ENCODE assay signal across 8 cellular contexts in the genomic region with DNA sequence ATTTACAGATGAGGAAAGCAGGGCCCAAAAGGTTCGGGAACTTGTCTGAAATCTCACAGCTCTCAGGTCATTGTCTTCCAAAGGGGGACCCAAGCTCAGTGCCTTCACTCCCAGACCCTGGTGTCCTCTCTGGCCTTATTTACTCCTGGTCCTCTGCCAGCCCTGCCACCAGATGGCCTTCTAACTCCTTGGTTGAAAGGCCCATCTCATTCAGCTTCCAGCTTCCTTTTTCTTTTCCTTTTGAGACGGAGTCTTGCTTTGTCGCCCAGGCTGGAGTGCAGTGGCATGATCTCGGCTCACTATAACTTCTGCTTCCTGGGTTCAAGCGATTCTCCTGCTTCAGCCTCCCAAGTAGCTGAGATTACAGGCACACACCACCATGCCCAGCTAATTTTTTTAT. TPM values are rescaled to one million over a fixed set of nuclear protein-coding genes. Genes with fewer than 3 reads are reported as not detected.
DNase-seq lines count a peak whose midpoint lies in the region; ATAC-seq, FAIRE-seq and TF ChIP-seq lines count a peak whose summit lies in the region.
"Not testable (repeated sequence)": the region's sequence is repeated elsewhere in the genome, so short reads cannot be mapped to it uniquely, and the experiment has no call there.

No MANE protein-coding gene starts in this region.

- not testable (repeated sequence) for H3K9me1 ChIP-seq in keratinocyte (ENCODE audit: control insufficient read depth, extremely low read depth, insufficient read depth, low read length)

- intact Hi-C loops in gastrocnemius medialis (cut with DNase I; ENCODE audit: low total_unique reads), result not testable (repeated sequence)

- H3K9me3 Mint-ChIP-seq in activated T-cell treated with anti-CD3 and anti-CD28 coated beads, Interleukin-2, amount 50 U/mL, for 24 hours, result not testable (repeated sequence)

- not testable (repeated sequence) for H3K4me2 ChIP-seq in keratinocyte (ENCODE audit: control insufficient read depth, extremely low read depth, insufficient read depth, low read depth, low read length)

- not testable (repeated sequence) for H3K9me3 ChIP-seq in keratinocyte (ENCODE audit: control insufficient read depth, low read depth, low read length); gastrocnemius medialis

- H4K20me1 ChIP-seq in keratinocyte (ENCODE audit: control insufficient read depth, extremely low read depth, insufficient read depth, low read length), result not testable (repeated sequence)

- peak; percentile 21 for TF ChIP-seq CTCF in AG04449 (IDR thresholded peaks at IDR 0.05; ENCODE audit: insufficient read depth, low read length, missing control alignments)
- peak; percentile 78 for TF ChIP-seq CTCF in GM12865 (IDR thresholded peaks at IDR 0.05; ENCODE audit: insufficient read depth, low read depth, low read length, missing control alignments)
- peak in 2 of 3 experiments; percentile 16 to 51 for TF ChIP-seq CTCF in keratinocyte (optimal IDR thresholded peaks at IDR 0.05 in 1 of 3, IDR thresholded peaks at IDR 0.05 in 1 of 3, conservative IDR thresholded peaks at IDR 0.05 in 1 of 3; ENCODE audit: extremely low read depth in 1 of 3, insufficient read depth in 2 of 3, low read length in 3 of 3)
- peak in 1 of 5 experiments; percentile 32 for TF ChIP-seq CTCF in gastrocnemius medialis (IDR thresholded peaks at IDR 0.05 in 4 of 5, conservative IDR thresholded peaks at IDR 0.05 in 1 of 5)

- in situ Hi-C loops in gastrocnemius medialis (cut with MboI; ENCODE audit: low sequenced_read_pairs in 4 of 4), result not testable (repeated sequence)

- peak overlapping the region; percentile 88 for H3K27ac Mint-ChIP-seq in activated T-cell treated with anti-CD3 and anti-CD28 coated beads, Interleukin-2, amount 50 U/mL, for 24 hours

- peaks cover 63% of the 10 kb centered on the region for H3K4me1 Mint-ChIP-seq in activated T-cell treated with anti-CD3 and anti-CD28 coated beads, Interleukin-2, amount 50 U/mL, for 24 hours (ENCODE audit: low read depth)

- DNase-seq in AG04449 (ENCODE audit: low read depth, low spot score); keratinocyte (ENCODE audit: low read depth, low spot score): not testable (repeated sequence)
- DNase-seq in GM12865 (ENCODE audit: low read depth), result peak; percentile 88
- DNase-seq in NAMALWA (ENCODE audit: low spot score), result peak; percentile 82
- peak; percentile 23 to 74 for DNase-seq in SW 1271 (lab: John Stamatoyannopoulos, UW)
- peak; percentile 76 for DNase-seq in activated T-cell treated with anti-CD3 and anti-CD28 coated beads, Interleukin-2, amount 50 U/mL, for 24 hours
- peak; percentile 92 for DNase-seq in dermis blood vessel endothelial cell
- peak; percentile 23 to 26 for DNase-seq in gastrocnemius medialis

- not testable (repeated sequence) for H3K27me3 Mint-ChIP-seq in activated T-cell treated with anti-CD3 and anti-CD28 coated beads, Interleukin-2, amount 50 U/mL, for 24 hours

- not testable (repeated sequence) for ATAC-seq in gastrocnemius medialis

- peaks cover 15% of the 10 kb centered on the region for H3K79me2 ChIP-seq in keratinocyte (ENCODE audit: control insufficient read depth, insufficient read depth, low read length)

- H3K27ac ChIP-seq in keratinocyte (ENCODE audit: control insufficient read depth, insufficient read depth, low read length), result not testable (repeated sequence)
- peak overlapping the region in 2 of 4 donors; percentile 3 to 24 for H3K27ac ChIP-seq in gastrocnemius medialis

- CTCF ChIA-PET in AG04449 (lab: Yijun Ruan, JAX), result interaction anchor here (0.9 to 38.4 kb wide), 8 partner anchors 9 to 320 kb away, joined by 3 to 1569 read pairs (median 4); a partner anchor contains a TSS

- POLR2A ChIA-PET in AG04449 (lab: Yijun Ruan, JAX), result not testable (repeated sequence)

- H3K36me3 ChIP-seq in keratinocyte (ENCODE audit: control insufficient read depth in 2 of 2, extremely low read depth in 1 of 2, insufficient read depth in 2 of 2, low read length in 2 of 2) (peaks cover 12 to 13% of the 10 kb centered on the region in 2 experiments), gastrocnemius medialis (peaks cover 0 to 30% of the 10 kb centered on the region in 2 donors)

- not testable (repeated sequence) for TF ChIP-seq POLR2A in gastrocnemius medialis (IDR thresholded peaks at IDR 0.05)

- H3K9ac ChIP-seq in keratinocyte (ENCODE audit: control insufficient read depth, extremely low read depth, insufficient read depth, low read length), result not testable (repeated sequence)

- peaks cover 62% of the 10 kb centered on the region for H3K36me3 Mint-ChIP-seq in activated T-cell treated with anti-CD3 and anti-CD28 coated beads, Interleukin-2, amount 50 U/mL, for 24 hours (ENCODE audit: low read depth)

- not testable (repeated sequence) for FAIRE-seq in keratinocyte (lab: Jason Lieb, UNC)

- H2AFZ ChIP-seq in keratinocyte (ENCODE audit: control insufficient read depth, low read length), result not testable (repeated sequence)

- not testable (repeated sequence) for H3K4me3 ChIP-seq in AG04449 (ENCODE audit: low read depth, low read length); GM12865 (ENCODE audit: low read depth, low read length); keratinocyte (ENCODE audit: control insufficient read depth in 2 of 3, extremely low read depth in 1 of 3, insufficient read depth in 2 of 3, low read depth in 1 of 3, low read length in 3 of 3); gastrocnemius medialis

- peak overlapping the region; percentile 60 for H3K4me3 Mint-ChIP-seq in activated T-cell treated with anti-CD3 and anti-CD28 coated beads, Interleukin-2, amount 50 U/mL, for 24 hours

- dilution Hi-C loops in keratinocyte (cut with MboI; ENCODE audit: extremely low pct_ligation_motif_present, low sequenced_read_pairs), result not testable (repeated sequence)

- H3K4me1 ChIP-seq in keratinocyte (ENCODE audit: control insufficient read depth, extremely low read depth, insufficient read depth, low read length), result not testable (repeated sequence)
- H3K4me1 ChIP-seq in gastrocnemius medialis, result peaks cover 9 to 13% of the 10 kb centered on the region in 2 donors

- not testable (repeated sequence) for H3K27me3 ChIP-seq in keratinocyte (ENCODE audit: control insufficient read depth, extremely low read depth, insufficient read depth, low read length); gastrocnemius medialis

RNA-seq across cellular contexts. Expression of a gene that starts 4.0 kb away (rescaled TPM):
- total RNA-seq in dermis blood vessel endothelial cell (21.0 and 30.8 TPM in 2 replicates), gastrocnemius medialis (10 to 100 TPM; 17.6 to 21.7 (median 20.3) TPM)
- 4.8 to 8.9 TPM (median 7.2 TPM) in 3 replicates for polyA plus RNA-seq in keratinocyte
- 3.9 TPM for polyA plus RNA-seq in keratinocyte (2011; ENCODE audit: low read depth)
- polyA plus RNA-seq in keratinocyte (2011; cell fraction: cytosol; rRNA removed), result 4.1 and 11.0 TPM in 2 replicates
- 5.9 and 10.3 TPM in 2 replicates for polyA plus RNA-seq in keratinocyte (2011; cell fraction: nucleus; rRNA removed)
- polyA plus RNA-seq in keratinocyte (2012; ENCODE audit: low replicate concordance), result 11.1 and 11.7 TPM in 2 replicates
- polyA minus RNA-seq in keratinocyte, result 1.2 to 6.2 TPM (median 2.1 TPM) in 3 replicates
- polyA minus RNA-seq in keratinocyte (2011; cell fraction: cytosol; rRNA and poly(A)+ RNA removed), result 15.3 TPM
- 5.4 and 6.5 TPM in 2 replicates for polyA minus RNA-seq in keratinocyte (2011; cell fraction: nucleus; rRNA and poly(A)+ RNA removed)

RNA-seq across cellular contexts. Expression of a gene that starts 5.0 kb away (rescaled TPM):
- total RNA-seq in dermis blood vessel endothelial cell (0.19 and 0.51 TPM in 2 replicates), gastrocnemius medialis (1 to 10 TPM in 2 of 4 donors, under 1 TPM in 2; 0.46 to 1.8 (median 1.1) TPM)
- polyA plus RNA-seq in keratinocyte, result 0.46 to 1.3 TPM (median 0.94 TPM) in 3 replicates
- polyA plus RNA-seq in keratinocyte (2011; ENCODE audit: low read depth), result not detected
- 0.36 and 0.58 TPM in 2 replicates for polyA plus RNA-seq in keratinocyte (2011; cell fraction: cytosol; rRNA removed)
- polyA plus RNA-seq in keratinocyte (2011; cell fraction: nucleus; rRNA removed), result 1.5 and 2.2 TPM in 2 replicates
- 0.36 and 0.48 TPM in 2 replicates for polyA plus RNA-seq in keratinocyte (2012; ENCODE audit: low replicate concordance)
- polyA minus RNA-seq in keratinocyte, result 0.53 to 2.9 TPM in 2 of 3 replicates, not detected in the other
- not detected for polyA minus RNA-seq in keratinocyte (2011; cell fraction: cytosol; rRNA and poly(A)+ RNA removed)
- not detected in 2 replicates for polyA minus RNA-seq in keratinocyte (2011; cell fraction: nucleus; rRNA and poly(A)+ RNA removed)

RNA-seq across cellular contexts. Expression of a gene that starts 9.6 kb away (rescaled TPM):
- 308 and 381 TPM in 2 replicates for total RNA-seq in dermis blood vessel endothelial cell
- polyA plus RNA-seq in keratinocyte, result 270 to 540 TPM (median 314 TPM) in 3 replicates
- polyA plus RNA-seq in keratinocyte (2011; ENCODE audit: low read depth), result 131 TPM
- polyA plus RNA-seq in keratinocyte (2011; cell fraction: cytosol; rRNA removed), result 156 and 228 TPM in 2 replicates
- polyA plus RNA-seq in keratinocyte (2011; cell fraction: nucleus; rRNA removed), result 643 and 658 TPM in 2 replicates
- 172 and 266 TPM in 2 replicates for polyA plus RNA-seq in keratinocyte (2012; ENCODE audit: low replicate concordance)
- polyA minus RNA-seq in keratinocyte, result 432 to 600 TPM (median 568 TPM) in 3 replicates
- 229 TPM for polyA minus RNA-seq in keratinocyte (2011; cell fraction: cytosol; rRNA and poly(A)+ RNA removed)
- 190 and 275 TPM in 2 replicates for polyA minus RNA-seq in keratinocyte (2011; cell fraction: nucleus; rRNA and poly(A)+ RNA removed)
- 100 to 1,000 TPM; 107 to 198 (median 144) TPM for total RNA-seq in gastrocnemius medialis

RNA-seq across cellular contexts. Expression of a gene that starts 20.7 kb away (rescaled TPM):
- total RNA-seq in dermis blood vessel endothelial cell, result not detected in 2 replicates
- 0.04 TPM in 1 of 3 replicates, not detected in the others for polyA plus RNA-seq in keratinocyte
- 0.32 TPM for polyA plus RNA-seq in keratinocyte (2011; ENCODE audit: low read depth)
- polyA plus RNA-seq in keratinocyte (2011; cell fraction: cytosol; rRNA removed), result not detected in 2 replicates
- polyA plus RNA-seq in keratinocyte (2011; cell fraction: nucleus; rRNA removed), result not detected in 2 replicates
- 0.23 TPM in 1 of 2 replicates, not detected in the other for polyA plus RNA-seq in keratinocyte (2012; ENCODE audit: low replicate concordance)
- not detected in 3 replicates for polyA minus RNA-seq in keratinocyte
- polyA minus RNA-seq in keratinocyte (2011; cell fraction: cytosol; rRNA and poly(A)+ RNA removed), result not detected
- polyA minus RNA-seq in keratinocyte (2011; cell fraction: nucleus; rRNA and poly(A)+ RNA removed), result not detected in 2 replicates
- total RNA-seq in gastrocnemius medialis, result not detected

RNA-seq across cellular contexts. Expression of a gene that starts 22.6 kb away (rescaled TPM):
- total RNA-seq in dermis blood vessel endothelial cell, result not detected in 2 replicates
- polyA plus RNA-seq in keratinocyte, result not detected in 3 replicates
- not detected for polyA plus RNA-seq in keratinocyte (2011; ENCODE audit: low read depth)
- polyA plus RNA-seq in keratinocyte (2011; cell fraction: cytosol; rRNA removed), result not detected in 2 replicates
- not detected in 2 replicates for polyA plus RNA-seq in keratinocyte (2011; cell fraction: nucleus; rRNA removed)
- not detected in 2 replicates for polyA plus RNA-seq in keratinocyte (2012; ENCODE audit: low replicate concordance)
- polyA minus RNA-seq in keratinocyte, result not detected in 3 replicates
- polyA minus RNA-seq in keratinocyte (2011; cell fraction: cytosol; rRNA and poly(A)+ RNA removed), result not detected
- polyA minus RNA-seq in keratinocyte (2011; cell fraction: nucleus; rRNA and poly(A)+ RNA removed), result not detected in 2 replicates
- total RNA-seq in gastrocnemius medialis, result not detected
